Comparison of ENCODE assay signal across 27 cellular contexts in genomic region chrX:79281775-79282174, GRCh38.
DNase-seq lines count a peak whose midpoint lies in the region; TF ChIP-seq lines count a peak whose summit lies in the region.
"Had no signal": no experiment of that assay in that cellular context is flagged by ENCODE, and none has a peak within 500 bp of the region (broad histone marks: within the 10 kb centered on the region; RNA-seq: fewer than 3 reads in every experiment).

No MANE protein-coding gene starts in this region.

- no peak overlapping the region for H3K27ac ChIP-seq in HEK293 (ENCODE audit: extremely low read depth, low read depth, low read length)
- H3K27ac ChIP-seq: 22Rv1; A549; BLaER1; BLaER1 treated with 17β-estradiol and CSF1 and Interleukin-3, amounts not matched to agents 10 nM and 100 nM; C4-2B had no signal

- POLR2A ChIA-PET in HEK293 (lab: Yijun Ruan, JAX): no interaction called here

- peaks cover 2% of the 10 kb centered on the region for H3K9me3 ChIP-seq in HEK293 (ENCODE audit: control insufficient read depth, insufficient read depth, low read depth, low read length)
- H3K9me3 ChIP-seq: A549, BE2C, Caco-2 had no signal

- no peak for TF ChIP-seq CTCF in HEK293 (tag by site-specific recombination; IDR thresholded peaks at IDR 0.05)

- CTCF ChIA-PET in HEK293 (lab: Yijun Ruan, JAX): interaction anchor here (0.7 kb wide), 1 partner anchor 36 kb away, joined by 3 read pairs; no protein-coding TSS in a partner anchor

- no peak overlapping the region for H3K4me3 ChIP-seq in HEK293 (ENCODE audit: low read depth, low read length)
- H3K4me3 ChIP-seq: A549; BLaER1; BLaER1 treated with 17β-estradiol and CSF1 and Interleukin-3, amounts not matched to agents 10 nM and 100 nM had no signal

- no peaks in the 10 kb centered on the region for H3K4me1 ChIP-seq in HEK293 (ENCODE audit: control insufficient read depth, insufficient read depth, low read length)
- H3K4me1 ChIP-seq: A549; BE2C; BLaER1; BLaER1 treated with 17β-estradiol and CSF1 and Interleukin-3, amounts not matched to agents 10 nM and 100 nM; Caco-2 had no signal

- no peak for DNase-seq in HCEC 1CT
- DNase-seq: 8988T; ACHN; AML-193; BE2C; C1 segment of cervical spinal cord; Caco-2; Calu3; CD4-positive, alpha-beta memory T cell; CD4-positive, alpha-beta T cell; CD4-positive, CD25-positive, alpha-beta regulatory T cell; CD8-positive, alpha-beta memory T cell; CD8-positive, alpha-beta T cell; COR-L47; DMS 273 treated with DMSO at 0.1 percent for 48 hours; DMS153; DMS53; DMS79; DMS79 treated with DMSO at 0.1 percent for 48 hours; DND-41; EL had no signal

- H3K36me3 ChIP-seq in HEK293 (ENCODE audit: control insufficient read depth in 2 of 2, insufficient read depth in 1 of 2, low read length in 2 of 2): no peaks in the 10 kb centered on the region
- H3K36me3 ChIP-seq: BE2C; BLaER1; BLaER1 treated with 17β-estradiol and CSF1 and Interleukin-3, amounts not matched to agents 10 nM and 100 nM had no signal

TF ChIP-seq in HEK293, 187 proteins besides CTCF, POLR2A, EP300 and RAD21:
- TF ChIP-seq ZNF433 (tag by site-specific recombination; IDR thresholded peaks at IDR 0.05; ENCODE audit: low read depth) (no peak), ZNF350 (tag by site-specific recombination; IDR thresholded peaks at IDR 0.05) (no peak), ZNF585B (tag by site-specific recombination; IDR thresholded peaks at IDR 0.05) (peak; percentile 90)
